In genomic region chr1:84972377-84972987, GRCh38 we compare ENCODE assay signal across 1 cellular context.
TF ChIP-seq lines count a peak whose summit lies in the region.

No MANE protein-coding gene starts in this region.

TF ChIP-seq in GM23338, 12 proteins besides CTCF, POLR2A, EP300 and RAD21 (continued from another document):
- TF ChIP-seq ZNF462 (CRISPR knock-in tag; IDR thresholded peaks at IDR 0.05): no peak
- TF ChIP-seq REST (IDR thresholded peaks at IDR 0.05; ENCODE audit: unreplicated experiment): no peak
